8 cellular contexts compared by ENCODE assay signal in the genomic region with DNA sequence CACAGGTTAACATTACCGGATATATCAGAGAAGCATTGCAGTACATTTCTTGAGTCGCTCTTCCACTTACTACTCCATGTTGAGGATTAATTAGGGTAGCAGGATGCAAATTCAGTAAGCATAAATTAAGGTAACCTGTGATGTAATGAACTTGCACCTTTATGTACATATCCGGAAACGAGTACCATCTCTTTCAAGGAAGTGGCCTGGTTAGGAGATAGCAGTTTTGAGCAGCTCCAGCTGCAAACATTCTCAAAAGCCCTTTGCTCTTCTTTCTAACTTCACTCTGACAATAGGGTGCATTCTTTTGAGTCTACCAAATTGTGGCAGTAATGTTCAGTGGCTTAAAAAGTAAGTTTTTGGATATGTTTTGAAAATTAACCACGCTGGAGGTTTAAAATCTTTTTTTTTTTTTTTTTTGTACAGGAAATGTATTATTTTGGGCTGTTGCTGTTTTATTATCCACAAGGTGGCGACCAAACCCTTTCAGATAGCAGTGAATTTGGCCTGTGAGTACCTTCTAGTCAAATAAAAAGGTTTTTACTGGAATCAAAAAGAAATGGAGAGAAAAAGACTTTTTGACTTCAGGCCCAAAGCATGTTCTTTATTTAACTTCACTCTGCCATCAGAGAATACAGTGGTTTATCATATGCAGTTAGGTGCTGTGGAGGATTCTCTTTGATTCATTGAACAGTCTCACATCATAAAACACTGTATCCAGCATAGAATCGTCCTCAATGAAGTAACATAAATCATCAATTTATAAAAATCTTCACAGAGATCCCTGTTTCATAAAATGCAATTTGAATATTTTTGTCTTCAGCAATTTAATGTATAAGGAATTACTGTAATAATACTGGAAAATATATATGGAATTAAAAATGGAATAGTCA. TPM values are rescaled to one million over a fixed set of nuclear protein-coding genes. Genes with fewer than 3 reads are reported as not detected.
A peak's percentile ranks its signal among the peaks of the same experiment; 100 is the strongest.
DNase-seq lines count a peak whose midpoint lies in the region; ATAC-seq, FAIRE-seq and TF ChIP-seq lines count a peak whose summit lies in the region.

No MANE protein-coding gene starts in this region.

- DNase-seq in COLO668 (lab: John Stamatoyannopoulos, UW; ENCODE audit: unreplicated experiment): peak; percentile 20
- no peak for DNase-seq in GM18507 (ENCODE audit: extremely low spot score, insufficient read length, low read depth)
- peak; percentile 65 for DNase-seq in M059J (ENCODE audit: low read depth)
- no peak for DNase-seq in T-helper 17 cell
- DNase-seq in epithelial cell of esophagus (ENCODE audit: low read depth): peak; percentile 72
- DNase-seq in neural crest cell (ENCODE audit: low read depth, low spot score): peak; percentile 14

- H3K4me3 Mint-ChIP-seq in T-helper 17 cell (peak overlapping the region; percentile 57), neural crest cell (no peak overlapping the region)

- H3K27ac Mint-ChIP-seq in T-helper 17 cell (peak overlapping the region; percentile 97), neural crest cell (ENCODE audit: unreplicated experiment) (no peak overlapping the region)

- no peak overlapping the region for H3K4me3 ChIP-seq in epithelial cell of esophagus (ENCODE audit: low read length)

- peaks cover 9% of the 10 kb centered on the region for H3K4me1 Mint-ChIP-seq in T-helper 17 cell
- peaks cover 27% of the 10 kb centered on the region for H3K4me1 Mint-ChIP-seq in neural crest cell

- no peaks in the 10 kb centered on the region for H3K9me3 ChIP-seq in T-helper 17 cell (ENCODE audit: control insufficient read depth, low read length, poor library complexity, severe bottlenecking)

- peak; percentile 48 for FAIRE-seq in GM18507 (lab: Jason Lieb, UNC)

- H3K27me3 Mint-ChIP-seq in T-helper 17 cell (no peaks in the 10 kb centered on the region), neural crest cell (ENCODE audit: low read depth) (no peaks in the 10 kb centered on the region)

- TF ChIP-seq CTCF in epithelial cell of esophagus (IDR thresholded peaks at IDR 0.05; ENCODE audit: insufficient read depth, low read depth, low read length, missing control alignments): peak; percentile 72
- TF ChIP-seq CTCF in neural crest cell (conservative IDR thresholded peaks at IDR 0.05): peak; percentile 80

- no peaks in the 10 kb centered on the region for H3K9me3 Mint-ChIP-seq in neural crest cell

- H3K36me3 Mint-ChIP-seq in T-helper 17 cell (ENCODE audit: low read depth): no peaks in the 10 kb centered on the region
- peaks cover 5% of the 10 kb centered on the region for H3K36me3 Mint-ChIP-seq in neural crest cell (ENCODE audit: low read depth)

- ATAC-seq in T-helper 17 cell: peak; percentile 88
- ATAC-seq in HG03460 (IDR thresholded peaks at IDR 0.05; ENCODE audit: unreplicated experiment): no peak
- ATAC-seq in HG02610 (IDR thresholded peaks at IDR 0.05; ENCODE audit: unreplicated experiment): no peak

RNA-seq across cellular contexts. Expression of a gene that starts 8.9 kb away (rescaled TPM):
- 6.3 and 7.3 TPM in 2 replicates for total RNA-seq in M059J (2014; rRNA removed; shearing (Covaris generic))
- total RNA-seq in T-helper 17 cell (10 to 100 TPM; 16.8 to 21.4 TPM), neural crest cell (47.9 and 49.9 TPM in 2 replicates)

RNA-seq across cellular contexts. Expression of a gene that starts 9.0 kb away (rescaled TPM):
- 7.6 and 8.7 TPM in 2 replicates for total RNA-seq in M059J (2014; rRNA removed; shearing (Covaris generic))
- total RNA-seq in T-helper 17 cell: 1 to 10 TPM; 3.9 to 4.4 TPM
- 7.0 and 7.9 TPM in 2 replicates for total RNA-seq in neural crest cell

RNA-seq across cellular contexts. Expression of a gene that starts 9.1 kb away (rescaled TPM):
- 0.15 and 0.81 TPM in 2 replicates for total RNA-seq in M059J (2014; rRNA removed; shearing (Covaris generic))
- total RNA-seq in T-helper 17 cell: 1 to 10 TPM in 1 of 2 donors, under 1 TPM in 1; 0.37 to 1.9 TPM
- 0.86 and 0.89 TPM in 2 replicates for total RNA-seq in neural crest cell

RNA-seq across cellular contexts. Expression of a gene that starts 15.6 kb away (rescaled TPM):
- total RNA-seq in M059J (2014; rRNA removed; shearing (Covaris generic)): 0.79 and 1.2 TPM in 2 replicates
- total RNA-seq in T-helper 17 cell: 1 to 10 TPM; 5.3 to 6.0 TPM
- total RNA-seq in neural crest cell: 1.9 and 2.3 TPM in 2 replicates

Comparison
In these comparisons a context has a peak if more than half of its experiments do, and no peak if none do; other contexts are left out.
1. DNase-seq: peak in COLO668 (single experiment), M059J (single experiment), epithelial cell of esophagus (single experiment) and neural crest cell (single experiment); none in GM18507 (single experiment) and T-helper 17 cell (0 of 3).